8 cellular contexts compared by ENCODE assay signal in the genomic region with DNA sequence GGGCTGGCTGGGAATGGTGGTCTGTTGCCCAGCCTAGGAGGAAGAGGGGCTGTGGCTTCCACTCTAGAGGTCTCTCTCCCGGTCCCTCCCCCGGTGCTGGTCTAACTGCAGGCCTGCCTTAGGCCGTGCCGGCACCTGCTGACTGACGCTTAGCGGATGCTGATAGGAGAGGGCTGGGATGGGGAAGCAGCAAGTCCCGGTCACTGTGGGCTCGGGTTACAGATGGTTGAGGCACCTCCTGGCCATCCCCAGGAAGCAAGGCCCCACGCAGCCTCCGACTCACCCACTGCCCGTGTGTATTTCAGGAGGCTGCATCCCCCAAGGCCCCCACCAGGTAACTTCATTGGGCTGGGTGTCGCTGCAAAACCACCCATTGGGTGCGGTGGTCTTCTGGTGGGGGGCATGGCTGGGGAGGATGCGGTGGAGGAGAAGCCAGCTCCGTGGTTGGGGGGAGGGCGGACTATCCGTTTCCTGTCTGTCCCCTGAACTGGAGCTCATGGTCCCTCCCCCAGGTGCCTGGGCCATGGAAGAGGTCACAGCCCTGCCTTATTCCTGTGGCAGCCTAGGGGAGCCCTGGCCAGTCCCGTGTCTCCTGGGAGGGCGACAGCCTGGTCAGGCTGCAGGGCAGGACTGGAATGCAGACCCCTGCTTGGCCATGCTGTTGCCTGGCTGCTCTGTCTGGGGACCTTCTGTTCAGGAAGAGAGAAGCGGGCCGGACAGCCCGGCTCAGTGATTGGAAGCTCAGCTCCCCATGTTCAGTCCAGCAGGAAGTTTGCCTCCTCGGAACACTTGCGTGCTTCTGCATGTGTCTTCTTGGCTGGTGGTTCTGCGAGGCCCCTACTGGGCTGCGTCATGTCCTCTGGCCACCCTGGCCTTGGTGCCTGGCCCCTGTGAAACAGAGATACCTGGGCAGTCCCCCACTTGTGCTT.
DNase-seq lines count a peak whose midpoint lies in the region; ATAC-seq lines count a peak whose summit lies in the region.

No MANE protein-coding gene starts in this region.

- H3K36me3 ChIP-seq in ectodermal cell (ENCODE audit: control insufficient read depth, insufficient read depth, low read length) (no peaks in the 10 kb centered on the region), rectal smooth muscle tissue (ENCODE audit: control insufficient read depth, insufficient read depth, low read length) (peaks cover 2% of the 10 kb centered on the region)

- H3K4me3 ChIP-seq in ectodermal cell (ENCODE audit: insufficient read depth, low read depth, low read length) (no peak overlapping the region), rectal smooth muscle tissue (ENCODE audit: low read length) (no peak overlapping the region)

- H3K27ac ChIP-seq in ectodermal cell (ENCODE audit: insufficient read depth, low read depth, low read length, poor library complexity, severe bottlenecking) (peak overlapping the region; percentile 1), rectal smooth muscle tissue (ENCODE audit: low read depth, low read length) (peak overlapping the region; percentile 98)

- ATAC-seq in HG02588 (IDR thresholded peaks at IDR 0.05; ENCODE audit: unreplicated experiment): no peak

- no peak overlapping the region for H3K9ac ChIP-seq in rectal smooth muscle tissue (ENCODE audit: low read length)

- H3K9me3 ChIP-seq in ectodermal cell (ENCODE audit: control insufficient read depth, low read length): no peaks in the 10 kb centered on the region

- H3K4me1 ChIP-seq in ectodermal cell (ENCODE audit: control insufficient read depth, insufficient read depth, low read length): peaks cover 43% of the 10 kb centered on the region
- peaks cover 55% of the 10 kb centered on the region for H3K4me1 ChIP-seq in rectal smooth muscle tissue (ENCODE audit: control insufficient read depth, insufficient read depth, low read length)

- WGBS in ectodermal cell, 2 experiments: 48 to 50% methylated on average over 26 of the region's 26 CpGs

- H3K27me3 ChIP-seq in ectodermal cell (ENCODE audit: control insufficient read depth, insufficient read depth, low read length, poor library complexity, severe bottlenecking) (no peaks in the 10 kb centered on the region), rectal smooth muscle tissue (ENCODE audit: control insufficient read depth, insufficient read depth, low read length) (no peaks in the 10 kb centered on the region)

- peak; percentile 50 for DNase-seq in NCI-H345 (lab: John Stamatoyannopoulos, UW)
- DNase-seq in NCI-H345 treated with DMSO at 0.1 percent for 48 hours (lab: John Stamatoyannopoulos, UW; ENCODE audit: unreplicated experiment): no peak
- peak; percentile 65 for DNase-seq in NCI-H510A treated with DMSO at 0.1 percent for 48 hours (lab: John Stamatoyannopoulos, UW)
- DNase-seq in D341Med (ENCODE audit: low spot score): no peak
- no peak for DNase-seq in NCI-H446 treated with DMSO at 0.1 percent for 48 hours (lab: John Stamatoyannopoulos, UW)

Comparison
In these comparisons a context has a peak if more than half of its experiments do, and no peak if none do; other contexts are left out.
1. DNase-seq: peak in NCI-H345 (single experiment) and NCI-H510A treated with DMSO at 0.1 percent for 48 hours (single experiment); none in NCI-H345 treated with DMSO at 0.1 percent for 48 hours (single experiment), D341Med (single experiment) and NCI-H446 treated with DMSO at 0.1 percent for 48 hours (single experiment).